Comparison of ENCODE assay signal across 8 cellular contexts in the genomic region with DNA sequence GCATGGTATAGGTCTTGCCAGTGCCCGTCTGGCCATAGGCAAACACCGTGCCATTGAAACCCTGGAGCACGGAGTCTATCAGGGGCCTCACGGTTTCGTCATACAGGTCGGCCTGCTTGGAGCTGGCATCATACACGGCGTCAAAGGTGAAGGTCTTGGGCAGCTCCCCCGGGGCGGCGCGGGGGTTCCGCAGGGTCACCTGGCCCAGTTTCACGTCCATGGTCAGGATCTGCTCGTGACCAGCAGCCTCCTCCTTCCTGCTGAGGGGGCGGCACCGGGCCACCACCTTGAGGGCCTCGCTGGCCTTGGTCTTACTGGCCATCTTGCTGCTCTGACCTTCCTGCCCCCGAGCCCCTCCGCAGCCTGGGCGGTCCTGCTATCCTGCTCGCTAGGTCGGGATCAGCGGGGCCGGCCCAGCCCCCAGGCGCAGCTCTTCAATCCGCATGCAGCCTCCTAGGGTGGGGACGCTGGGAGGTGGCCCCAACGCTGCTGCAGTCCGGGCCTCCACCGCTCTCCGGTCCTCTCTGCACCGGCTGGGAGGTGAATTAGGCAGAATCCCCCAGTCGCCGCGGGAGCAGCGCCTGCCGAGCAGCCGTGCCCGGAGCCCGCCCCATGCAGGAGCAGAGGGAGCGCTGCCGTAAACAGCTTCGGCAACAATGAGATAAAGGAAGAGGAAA.
DNase-seq lines count a peak whose midpoint lies in the region; ATAC-seq and TF ChIP-seq lines count a peak whose summit lies in the region.

No MANE protein-coding gene starts in this region.

- no peak for TF ChIP-seq POLR2A in GM18505 (IDR thresholded peaks at IDR 0.05; ENCODE audit: borderline replicate concordance, extremely low read depth, insufficient read depth, insufficient read length)

- no peaks in the 10 kb centered on the region for H3K9me3 ChIP-seq in HUES6 (ENCODE audit: control insufficient read depth, insufficient read depth, low read depth, low read length)

- ATAC-seq in GM18505 (IDR thresholded peaks at IDR 0.05; ENCODE audit: unreplicated experiment) (peak; percentile 10), GM18861 (IDR thresholded peaks at IDR 0.05; ENCODE audit: unreplicated experiment) (no peak)

- DNase-seq in ACHN (peak; percentile 27), astrocyte of the spinal cord (ENCODE audit: low read depth, low spot score) (no peak), islet precursor cell (peak; percentile 73), AG08395 (ENCODE audit: low spot score) (no peak)
- DNase-seq in stimulated activated CD4-positive, alpha-beta T cell treated with anti-CD3 and anti-CD28 coated beads, Interleukin-4, amount 100 ng/mL, for 4 hours, result peak; percentile 4 to 15

- peak overlapping the region; percentile 65 for H3K9ac ChIP-seq in HUES6 (ENCODE audit: low read length)

- H3K4me1 ChIP-seq in HUES6 (ENCODE audit: control insufficient read depth, insufficient read depth, low read length), result peaks cover 52% of the 10 kb centered on the region

- no peak for TF ChIP-seq CTCF in astrocyte of the spinal cord (IDR thresholded peaks at IDR 0.05; ENCODE audit: low read depth, low read length)

- in situ Hi-C loops in ACHN (cut with HindIII; ENCODE audit: low pct_ligation_motif_present, low pct_unique_long_range_greater_than_20kb, low sequenced_read_pairs) (no loop called here), astrocyte of the spinal cord (cut with HindIII; ENCODE audit: low sequenced_read_pairs) (no loop called here)

- H3K27ac ChIP-seq in HUES6 (ENCODE audit: low read depth, low read length), result peak overlapping the region; percentile 67; the same call in 1 of the 2 replicates

- H3K36me3 ChIP-seq in HUES6 (ENCODE audit: control insufficient read depth, insufficient read depth, low read length), result peaks cover 14% of the 10 kb centered on the region

- peak overlapping the region; percentile 92 for H3K4me3 ChIP-seq in HUES6 (ENCODE audit: low read depth, low read length)
- peak overlapping the region; percentile 84 for H3K4me3 ChIP-seq in astrocyte of the spinal cord (ENCODE audit: low read depth, low read length)

- H3K27me3 ChIP-seq in HUES6 (ENCODE audit: control insufficient read depth, insufficient read depth, low read length), result no peaks in the 10 kb centered on the region

Comparison
In these comparisons a context has a peak if more than half of its experiments do, and no peak if none do; other contexts are left out.
1. DNase-seq: peak in ACHN (single experiment), islet precursor cell (single experiment) and stimulated activated CD4-positive, alpha-beta T cell treated with anti-CD3 and anti-CD28 coated beads, Interleukin-4, amount 100 ng/mL, for 4 hours (2 of 2); none in astrocyte of the spinal cord (single experiment) and AG08395 (single experiment).